16 cellular contexts compared by ENCODE assay signal in genomic region chr2:120650022-120650644, GRCh38.
DNase-seq lines count a peak whose midpoint lies in the region; ATAC-seq and TF ChIP-seq lines count a peak whose summit lies in the region.
"Had no signal": no experiment of that assay in that cellular context is flagged by ENCODE, and none has a peak within 500 bp of the region (broad histone marks: within the 10 kb centered on the region; RNA-seq: fewer than 3 reads in every experiment).

No MANE protein-coding gene starts in this region.

- TF ChIP-seq CTCF in HEK293 (tag by site-specific recombination; IDR thresholded peaks at IDR 0.05): no peak
- no peak for TF ChIP-seq CTCF in lower lobe of right lung (IDR thresholded peaks at IDR 0.05)

- H4K8ac ChIP-seq in mesenchymal stem cell (ENCODE audit: low read length): no peak overlapping the region

- ATAC-seq in lower lobe of right lung: no peak

- CTCF ChIA-PET in HEK293 (lab: Yijun Ruan, JAX): interaction anchor here (0.9 to 1.0 kb wide), 2 partner anchors 19 to 97 kb away, joined by 4 to 6 read pairs; no protein-coding TSS in a partner anchor

- no peaks in the 10 kb centered on the region for H3K79me1 ChIP-seq in mesenchymal stem cell (replicated peaks; ENCODE audit: low read length, poor library complexity, severe bottlenecking)

- POLR2A ChIA-PET in HEK293 (lab: Yijun Ruan, JAX): interaction anchor here (0.7 kb wide), 1 partner anchor 10 kb away, joined by 5 read pairs; no protein-coding TSS in a partner anchor

- no peak overlapping the region for H3K14ac ChIP-seq in mesenchymal stem cell (ENCODE audit: low read length in 2 of 2)

- H2BK120ac ChIP-seq in mesenchymal stem cell (ENCODE audit: low read depth, low read length): no peak overlapping the region

- H3K27ac ChIP-seq in HEK293 (ENCODE audit: extremely low read depth, low read depth, low read length) (no peak overlapping the region), mesenchymal stem cell (ENCODE audit: low read length, poor library complexity, severe bottlenecking) (no peak overlapping the region), lower lobe of right lung (no peak overlapping the region)
- H3K27ac ChIP-seq: C4-2B had no signal

- DNase-seq in NCI-H2227 treated with DMSO at 0.1 percent for 48 hours (lab: John Stamatoyannopoulos, UW) (peak; percentile 3), NCI-H2227 (lab: John Stamatoyannopoulos, UW; ENCODE audit: unreplicated experiment) (no peak), SW480 (ENCODE audit: low spot score) (peak; percentile 48), mesenchymal stem cell (peak; percentile 8), DMS153 treated with DMSO at 0.1 percent for 48 hours (lab: John Stamatoyannopoulos, UW; ENCODE audit: unreplicated experiment) (no peak), HT-29 (ENCODE audit: low spot score) (no peak), lower lobe of right lung (no peak)
- DNase-seq: DMS153, GDM1, NCI-H146, NCI-H2081 treated with DMSO at 0.1 percent for 48 hours, NCI-H446 treated with DMSO at 0.1 percent for 48 hours, NCI-H748 treated with DMSO at 0.1 percent for 48 hours, SHP77 treated with DMSO at 0.1 percent for 48 hours had no signal

- intact Hi-C loops in lower lobe of right lung (cut with DNase I): no loop called here

- H3K18ac ChIP-seq in mesenchymal stem cell (ENCODE audit: low read depth in 1 of 2, low read length in 2 of 2): no peak overlapping the region

- H3K36me3 ChIP-seq in HEK293 (ENCODE audit: control insufficient read depth in 2 of 2, insufficient read depth in 1 of 2, low read length in 2 of 2) (no peaks in the 10 kb centered on the region), mesenchymal stem cell (ENCODE audit: control insufficient read depth in 1 of 2, insufficient read depth in 2 of 2, low read depth in 1 of 2, low read length in 2 of 2) (no peaks in the 10 kb centered on the region), lower lobe of right lung (no peaks in the 10 kb centered on the region)

- no peak overlapping the region for H3K23ac ChIP-seq in mesenchymal stem cell (ENCODE audit: low read length in 2 of 2)

- no peak overlapping the region for H2BK5ac ChIP-seq in mesenchymal stem cell (ENCODE audit: low read depth, low read length, poor library complexity, severe bottlenecking)

- no peak overlapping the region for H3K9ac ChIP-seq in mesenchymal stem cell (ENCODE audit: low read length)

- H2BK12ac ChIP-seq in mesenchymal stem cell (ENCODE audit: low read length in 2 of 2): no peak overlapping the region

- H3K9me3 ChIP-seq in HEK293 (ENCODE audit: control insufficient read depth, insufficient read depth, low read depth, low read length) (no peaks in the 10 kb centered on the region), mesenchymal stem cell (ENCODE audit: control insufficient read depth, low read length) (peaks cover 58% of the 10 kb centered on the region), lower lobe of right lung (peaks cover 14% of the 10 kb centered on the region)

- H3K4ac ChIP-seq in mesenchymal stem cell (ENCODE audit: low read depth in 1 of 2, low read length in 2 of 2): no peak overlapping the region

- H2AFZ ChIP-seq in mesenchymal stem cell (ENCODE audit: low read depth, low read length): no peak overlapping the region

- H2BK15ac ChIP-seq in mesenchymal stem cell (ENCODE audit: low read depth, poor library complexity, severe bottlenecking): no peak overlapping the region

- H2AK5ac ChIP-seq in mesenchymal stem cell (ENCODE audit: low read length, severe bottlenecking): no peak overlapping the region

- WGBS in mesenchymal stem cell: no CpG with 5 or more reads among the region's 1 CpG

- H3K27me3 ChIP-seq in mesenchymal stem cell (ENCODE audit: control insufficient read depth in 1 of 2, insufficient read depth in 1 of 2, low read length in 2 of 2) (peaks cover 2 to 14% of the 10 kb centered on the region in 2 experiments), lower lobe of right lung (ENCODE audit: low read depth) (peaks cover 17% of the 10 kb centered on the region)

- no peak overlapping the region for H4K91ac ChIP-seq in mesenchymal stem cell (ENCODE audit: low read length)

- H3K4me3 ChIP-seq in HEK293 (ENCODE audit: low read depth, low read length): no peak overlapping the region
- H3K4me3 ChIP-seq in mesenchymal stem cell (ENCODE audit: insufficient read depth in 1 of 2, low read depth in 1 of 2, low read length in 2 of 2): no peak overlapping the region
- H3K4me3 ChIP-seq in lower lobe of right lung: no peak overlapping the region

- H3K4me1 ChIP-seq in HEK293 (ENCODE audit: control insufficient read depth, insufficient read depth, low read length): no peaks in the 10 kb centered on the region
- H3K4me1 ChIP-seq in mesenchymal stem cell (ENCODE audit: control insufficient read depth, insufficient read depth, low read depth, low read length): no peaks in the 10 kb centered on the region
- no peaks in the 10 kb centered on the region for H3K4me1 ChIP-seq in lower lobe of right lung

- H3K4me2 ChIP-seq in mesenchymal stem cell (ENCODE audit: low read length, poor library complexity, severe bottlenecking): no peak overlapping the region

TF ChIP-seq in HEK293, 187 proteins besides CTCF, POLR2A, EP300 and RAD21:
- peak; percentile 52 for TF ChIP-seq ZNF510 (tag by site-specific recombination; IDR thresholded peaks at IDR 0.05; ENCODE audit: insufficient replicate concordance)
- TF ChIP-seq TRIM28 (IDR thresholded peaks at IDR 0.05; ENCODE audit: borderline replicate concordance, low read length): peak; percentile 98
- peak; percentile 57 for TF ChIP-seq ZNF133 (tag by site-specific recombination; IDR thresholded peaks at IDR 0.05)
- TF ChIP-seq ZNF549 (tag by site-specific recombination; IDR thresholded peaks at IDR 0.05): 0 out of 2 replicates have a peak, but pooled peaks have one; percentile 49
- no peak for TF ChIP-seq ZNF354C (tag by site-specific recombination; IDR thresholded peaks at IDR 0.05; ENCODE audit: borderline replicate concordance, low read depth)
- no peak for TF ChIP-seq ZNF521 (tag by site-specific recombination; IDR thresholded peaks at IDR 0.05)
- no peak for TF ChIP-seq ZNF514 (tag by site-specific recombination; IDR thresholded peaks at IDR 0.05)
- TF ChIP-seq SETDB1 (IDR thresholded peaks at IDR 0.05; ENCODE audit: insufficient read length, low read length): peak; percentile 97
- no peak for TF ChIP-seq ZNF423 (tag by site-specific recombination; IDR thresholded peaks at IDR 0.05)
- no peak for TF ChIP-seq YY1 (tag by site-specific recombination; IDR thresholded peaks at IDR 0.05)
- 0 out of 2 replicates have a peak, but pooled peaks have one; percentile 18 for TF ChIP-seq ZNF184 (tag by site-specific recombination; IDR thresholded peaks at IDR 0.05)
- no peak for TF ChIP-seq ZNF76 (tag by site-specific recombination; IDR thresholded peaks at IDR 0.05; ENCODE audit: borderline replicate concordance, low read depth)
- no peak for TF ChIP-seq GFI1B (tag by site-specific recombination; IDR thresholded peaks at IDR 0.05)

Comparison
In these comparisons a context has a peak if more than half of its experiments do, and no peak if none do; other contexts are left out.
1. DNase-seq: peak in NCI-H2227 treated with DMSO at 0.1 percent for 48 hours (single experiment), SW480 (single experiment) and mesenchymal stem cell (single experiment); none in NCI-H2227 (single experiment), DMS153 treated with DMSO at 0.1 percent for 48 hours (single experiment), HT-29 (single experiment) and lower lobe of right lung (single experiment).